Comparison of ENCODE assay signal across 8 cellular contexts in the genomic region with DNA sequence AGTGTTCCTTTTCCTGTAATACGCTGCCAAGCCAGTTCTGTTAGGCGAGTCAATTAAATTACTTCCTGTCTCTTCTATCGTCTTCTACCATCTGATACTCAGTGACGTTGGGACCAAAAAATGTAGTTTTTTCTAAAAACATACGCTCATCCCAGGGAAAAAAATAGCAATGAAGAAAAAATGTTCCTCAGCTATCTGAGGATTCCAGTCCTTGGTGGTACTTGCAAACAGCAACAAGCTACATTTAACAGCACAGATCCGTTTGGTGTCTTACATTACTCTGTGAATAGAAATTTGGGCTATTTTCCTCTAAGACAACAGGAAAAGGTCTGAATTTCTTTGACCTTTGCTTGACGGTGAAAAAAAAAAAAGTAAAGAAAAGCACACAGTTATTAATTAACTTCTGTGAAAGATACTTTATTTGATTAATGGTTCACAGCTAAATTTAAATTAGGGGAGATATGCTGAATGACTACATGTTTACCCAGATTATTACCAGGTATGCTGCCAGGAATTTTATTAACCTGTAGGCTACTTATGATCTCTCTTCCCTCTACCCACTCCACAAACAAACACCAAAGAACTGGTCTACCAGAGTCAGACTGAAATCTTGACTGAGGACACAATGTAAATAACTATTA.
DNase-seq lines count a peak whose midpoint lies in the region; ATAC-seq and TF ChIP-seq lines count a peak whose summit lies in the region.

No MANE protein-coding gene starts in this region.

- ATAC-seq in GM21447 (IDR thresholded peaks at IDR 0.05; ENCODE audit: unreplicated experiment) = peak; percentile 41
- peak; percentile 85 for ATAC-seq in left ventricle myocardium superior
- peak; percentile 41 to 87 for ATAC-seq in upper lobe of left lung (ENCODE audit: low FRiP score in 2 of 2)

- H3K4me1 ChIP-seq in ACC112 (ENCODE audit: control insufficient read depth, insufficient read depth, low read length, unreplicated experiment) (peaks cover 46% of the 10 kb centered on the region), SJSA1 (replicated peaks) (peaks cover 32% of the 10 kb centered on the region), upper lobe of left lung (peaks cover 34 to 50% (median 41%) of the 10 kb centered on the region in 4 donors)

- no peak for TF ChIP-seq EP300 in upper lobe of left lung (IDR thresholded peaks at IDR 0.05)

- H2AFZ ChIP-seq in ACC112 (ENCODE audit: low read length, unreplicated experiment) = peak overlapping the region; percentile 66

- H3K9me3 ChIP-seq in SJSA1 (replicated peaks) (no peaks in the 10 kb centered on the region), upper lobe of left lung (no peaks in the 10 kb centered on the region)

- TF ChIP-seq CTCF in upper lobe of left lung (IDR thresholded peaks at IDR 0.05) = no peak

- H3K27ac Mint-ChIP-seq in activated CD4-positive, alpha-beta T cell treated with anti-CD3 and anti-CD28 coated beads, Interleukin-2, amount 10 ng/mL, durations not matched to agents 7 days and 5 days = no peak overlapping the region

- 14% methylated on average over 7 of the region's 7 CpGs for WGBS in upper lobe of left lung, 2 donors

- H3K4me1 Mint-ChIP-seq in activated CD4-positive, alpha-beta T cell treated with anti-CD3 and anti-CD28 coated beads, Interleukin-2, amount 10 ng/mL, durations not matched to agents 7 days and 5 days = peaks cover 5% of the 10 kb centered on the region

- H3K27me3 ChIP-seq in ACC112 (ENCODE audit: insufficient read depth, low read length) (no peaks in the 10 kb centered on the region), SJSA1 (replicated peaks) (no peaks in the 10 kb centered on the region), upper lobe of left lung (no peaks in the 10 kb centered on the region)

- intact Hi-C loops in left ventricle myocardium superior (cut with micrococcal nuclease) = no loop called here

- H3K36me3 Mint-ChIP-seq in activated CD4-positive, alpha-beta T cell treated with anti-CD3 and anti-CD28 coated beads, Interleukin-2, amount 10 ng/mL, durations not matched to agents 7 days and 5 days (ENCODE audit: low read depth) = no peaks in the 10 kb centered on the region

- H3K27ac ChIP-seq in ACC112 (ENCODE audit: low read depth, low read length) (peak overlapping the region; percentile 90), SJSA1 (peak overlapping the region; percentile 68), upper lobe of left lung (peak overlapping the region; percentile 50 to 80 (median 54))

- H3K9me3 Mint-ChIP-seq in activated CD4-positive, alpha-beta T cell treated with anti-CD3 and anti-CD28 coated beads, Interleukin-2, amount 10 ng/mL, durations not matched to agents 7 days and 5 days = peaks cover 3% of the 10 kb centered on the region

- H3K36me3 ChIP-seq in ACC112 (ENCODE audit: insufficient read depth, low read length) = no peaks in the 10 kb centered on the region
- H3K36me3 ChIP-seq in SJSA1 = no peaks in the 10 kb centered on the region
- no peaks in the 10 kb centered on the region for H3K36me3 ChIP-seq in upper lobe of left lung

- TF ChIP-seq POLR2A in upper lobe of left lung (IDR thresholded peaks at IDR 0.05) = no peak

- CTCF ChIA-PET in activated CD4-positive, alpha-beta T cell treated with anti-CD3 and anti-CD28 coated beads, Interleukin-2, amount 10 ng/mL, durations not matched to agents 7 days and 5 days (lab: Charles Lee) = interaction anchor here (0.7 kb wide), 3 partner anchors 24 to 401 kb away, joined by 3 read pairs; no protein-coding TSS in a partner anchor

- POLR2A ChIA-PET in activated CD4-positive, alpha-beta T cell treated with anti-CD3 and anti-CD28 coated beads, Interleukin-2, amount 10 ng/mL, durations not matched to agents 7 days and 5 days (lab: Charles Lee) = no interaction called here

- H3K79me2 ChIP-seq in ACC112 (ENCODE audit: control insufficient read depth, insufficient read depth, low read length, unreplicated experiment) = no peaks in the 10 kb centered on the region

- peak overlapping the region; percentile 41 for H3K4me3 ChIP-seq in ACC112 (ENCODE audit: low read depth, low read length)
- no peak overlapping the region for H3K4me3 ChIP-seq in SJSA1
- H3K4me3 ChIP-seq in upper lobe of left lung = peak overlapping the region in 1 of 4 donors; percentile 21

- no peak overlapping the region for H3K4me3 Mint-ChIP-seq in activated CD4-positive, alpha-beta T cell treated with anti-CD3 and anti-CD28 coated beads, Interleukin-2, amount 10 ng/mL, durations not matched to agents 7 days and 5 days

- DNase-seq in SJSA1 (ENCODE audit: low read depth in 1 of 2, low spot score in 2 of 2) = peak in 1 of 2 experiments; percentile 48
- DNase-seq in left ventricle myocardium superior = no peak
- no peak for DNase-seq in upper lobe of left lung
- no peak for DNase-seq in NCI-H345 (lab: John Stamatoyannopoulos, UW)
- no peak for DNase-seq in activated CD4-positive, alpha-beta T cell treated with anti-CD3 and anti-CD28 coated beads, Interleukin-2, amount 10 ng/mL, durations not matched to agents 7 days and 5 days
- DNase-seq in cortex of kidney (lab: John Stamatoyannopoulos, UW) = no peak

- no peaks in the 10 kb centered on the region for H3K27me3 Mint-ChIP-seq in activated CD4-positive, alpha-beta T cell treated with anti-CD3 and anti-CD28 coated beads, Interleukin-2, amount 10 ng/mL, durations not matched to agents 7 days and 5 days
